8 cellular contexts compared by ENCODE assay signal in genomic region chr17:18038149-18038850, GRCh38. TPM values are rescaled to one million over a fixed set of nuclear protein-coding genes. Genes with fewer than 3 reads are reported as not detected.
DNase-seq lines count a peak whose midpoint lies in the region; ATAC-seq, FAIRE-seq and TF ChIP-seq lines count a peak whose summit lies in the region.

No MANE protein-coding gene starts in this region.

- peak overlapping the region; percentile 64 for H3K9ac ChIP-seq in OCI-LY3 (ENCODE audit: low read length)
- peak overlapping the region; percentile 72 to 97 for H3K9ac ChIP-seq in K562 (ENCODE audit: insufficient read depth in 1 of 2, low read depth in 2 of 2, low read length in 2 of 2)

- no peak for TF ChIP-seq POLR2A in K562 (conservative IDR thresholded peaks at IDR 0.05)

- H3K4me1 ChIP-seq in OCI-LY3 (ENCODE audit: low read length) (peaks cover 11% of the 10 kb centered on the region), K562 (replicated peaks in 1 of 2; ENCODE audit: control insufficient read depth in 2 of 2, insufficient read depth in 2 of 2, low read length in 2 of 2) (peaks cover 24 to 38% of the 10 kb centered on the region in 2 experiments; a peak in 4 of 5 replicates), lower lobe of right lung (peaks cover 38% of the 10 kb centered on the region), thoracic aorta (ENCODE audit: control insufficient read depth in 1 of 2, low read depth in 2 of 2) (peaks cover 21 to 39% of the 10 kb centered on the region in 2 donors)

- DNase-seq in GM19239 (ENCODE audit: insufficient read length, low spot score) (no peak), K562 (ENCODE audit: extremely low read depth in 1 of 4, low spot score in 3 of 4) (peak in 1 of 4 experiments; percentile 16), lower lobe of right lung (no peak), thoracic aorta (ENCODE audit: low spot score) (no peak), posterior vena cava (ENCODE audit: low spot score) (no peak)

- no peak for ATAC-seq in K562
- no peak for ATAC-seq in lower lobe of right lung
- no peak for ATAC-seq in thoracic aorta (ENCODE audit: insufficient number of reproducible peaks, low FRiP score, low read depth)
- no peak for ATAC-seq in GM21825 (IDR thresholded peaks at IDR 0.05; ENCODE audit: unreplicated experiment)
- ATAC-seq in GM21786 (IDR thresholded peaks at IDR 0.05; ENCODE audit: unreplicated experiment), result no peak

- no peaks in the 10 kb centered on the region for H4K20me1 ChIP-seq in OCI-LY3 (ENCODE audit: insufficient read depth, low read length)
- H4K20me1 ChIP-seq in K562 (replicated peaks; ENCODE audit: control insufficient read depth, insufficient read depth, low read length), result no peaks in the 10 kb centered on the region; the same call in 1 of the 2 replicates

- H3K4me2 ChIP-seq in OCI-LY3 (ENCODE audit: low read length) (peak overlapping the region; percentile 79), K562 (ENCODE audit: insufficient read depth, low read length) (peak overlapping the region; percentile 89)

- H3K9me3 ChIP-seq in OCI-LY3 (ENCODE audit: insufficient read depth, low read length), result no peaks in the 10 kb centered on the region
- no peaks in the 10 kb centered on the region for H3K9me3 ChIP-seq in K562 (replicated peaks; ENCODE audit: control insufficient read depth, insufficient read depth, low read depth, low read length)
- H3K9me3 ChIP-seq in lower lobe of right lung, result no peaks in the 10 kb centered on the region
- no peaks in the 10 kb centered on the region for H3K9me3 ChIP-seq in thoracic aorta

- POLR2A ChIA-PET in K562 (lab: Yijun Ruan, JAX), result interaction anchor here (1.0 kb wide), 1 partner anchor 223 kb away, joined by 3 read pairs; no protein-coding TSS in a partner anchor

- BruUV-seq in K562 (replicated peaks; lab: Mats Ljungman, UMichigan), result TSS peak; percentile 62

- peak; percentile 28 for FAIRE-seq in GM19239 (lab: Jason Lieb, UNC)
- FAIRE-seq in K562 (lab: Jason Lieb, UNC), result no peak

- H3K27ac ChIP-seq in OCI-LY3 (ENCODE audit: low read length) (peak overlapping the region; percentile 23), K562 (ENCODE audit: extremely low read depth, low read depth, low read length) (peak overlapping the region; percentile 67), lower lobe of right lung (peak overlapping the region; percentile 82), thoracic aorta (peak overlapping the region; percentile 39 to 49)

- H3K36me3 ChIP-seq in OCI-LY3 (replicated peaks; ENCODE audit: low read depth, low read length) (no peaks in the 10 kb centered on the region), K562 (ENCODE audit: control insufficient read depth, insufficient read depth, low read length) (no peaks in the 10 kb centered on the region), lower lobe of right lung (no peaks in the 10 kb centered on the region), thoracic aorta (no peaks in the 10 kb centered on the region)

- intact Hi-C loops in K562 (cut with micrococcal nuclease), result loop anchor here (5.0 kb wide), 1 partner anchor 356 kb away; the partner anchor contains the start of gene RAI1
- intact Hi-C loops in lower lobe of right lung (cut with DNase I), result loop anchor here (10.0 kb wide), 1 partner anchor 353 kb away; the partner anchor contains the start of gene RAI1
- intact Hi-C loops in posterior vena cava (cut with DNase I), result loop anchor here (5.0 to 10.0 kb wide), 4 partner anchors 143 to 361 kb away; partner anchors contain the start of gene RAI1 (in 1 of the 2)

- no peaks in the 10 kb centered on the region for H3K27me3 ChIP-seq in OCI-LY3 (ENCODE audit: low read depth, low read length)
- no peaks in the 10 kb centered on the region for H3K27me3 ChIP-seq in K562 (ENCODE audit: control insufficient read depth in 2 of 2, insufficient read depth in 2 of 2, low read length in 2 of 2)
- no peaks in the 10 kb centered on the region for H3K27me3 ChIP-seq in lower lobe of right lung (ENCODE audit: low read depth)
- H3K27me3 ChIP-seq in thoracic aorta (replicated peaks; ENCODE audit: insufficient read depth), result no peaks in the 10 kb centered on the region

- H3K4me3 ChIP-seq in OCI-LY3 (ENCODE audit: low read length) (peak overlapping the region; percentile 92), K562 (peak overlapping the region; percentile 72), lower lobe of right lung (peak overlapping the region; percentile 81), thoracic aorta (peak overlapping the region; percentile 97)

- TF ChIP-seq RAD21 in K562 (CRISPR knock-in tag; conservative IDR thresholded peaks at IDR 0.05 in 1 of 2, IDR thresholded peaks at IDR 0.05 in 1 of 2), result no peak

- TF ChIP-seq EP300 in K562 (IDR thresholded peaks at IDR 0.05; ENCODE audit: low read length), result no peak

- under 1% methylated on average over 9 of the region's 13 CpGs for WGBS in K562 (ENCODE audit: insufficient coverage, low coverage, missing lambda C conversion rate)

- H2AFZ ChIP-seq in OCI-LY3 (ENCODE audit: low read depth, low read length) (no peak overlapping the region), K562 (ENCODE audit: low read depth, low read length) (peak overlapping the region; percentile 90)

- no peaks in the 10 kb centered on the region for H3K9me1 ChIP-seq in K562 (ENCODE audit: control insufficient read depth, insufficient read depth, low read length)

- CTCF ChIA-PET in K562 (lab: Yijun Ruan, JAX; ENCODE audit: low intra/inter-chr PET ratio), result no interaction called here

- TF ChIP-seq CTCF in OCI-LY3 (IDR thresholded peaks at IDR 0.05; ENCODE audit: low read depth, low read length) (no peak), K562 (IDR thresholded peaks at IDR 0.05 in 2 of 3, conservative IDR thresholded peaks at IDR 0.05 in 1 of 3; ENCODE audit: insufficient read depth in 2 of 3, low read depth in 1 of 3, low read length in 3 of 3) (no peak), lower lobe of right lung (IDR thresholded peaks at IDR 0.05) (no peak), thoracic aorta (IDR thresholded peaks at IDR 0.05) (no peak)

- in situ Hi-C loops in K562 (cut with MboI), result no loop called here

- H3K79me2 ChIP-seq in OCI-LY3 (ENCODE audit: low read length) (peaks cover 28% of the 10 kb centered on the region), K562 (ENCODE audit: control insufficient read depth, insufficient read depth, low read length) (peaks cover 57% of the 10 kb centered on the region)

RNA-seq across cellular contexts. Expression of gene ATPAF2, which starts 0.7 kb away (rescaled TPM):
- total RNA-seq in K562 (2011; cell fraction: chromatin; rRNA removed; ENCODE audit: low replicate concordance), result 34.0 and 74.5 TPM in 2 replicates
- total RNA-seq in K562 (2011; cell fraction: nucleolus; rRNA removed), result 53.3 and 57.9 TPM in 2 replicates
- total RNA-seq in K562 (2011; cell fraction: nucleoplasm; rRNA removed), result 40.1 and 41.6 TPM in 2 replicates
- total RNA-seq in K562 (2014; rRNA removed), result 11.3 and 19.6 TPM in 2 replicates
- total RNA-seq in K562 (2014; rRNA removed; fragmentation: Illumina TruSeq; extraction: Trizol), result 9.4 and 11.4 TPM in 2 replicates
- total RNA-seq in K562 (2015; rRNA removed; fragmentation: Illumina TruSeq; extraction: Trizol), result 11.3 and 12.4 TPM in 2 replicates
- 19.2 and 22.5 TPM in 2 replicates for total RNA-seq in K562 (2021)
- 10.5 and 12.2 TPM in 2 replicates for polyA plus RNA-seq in K562 (2011; rRNA removed)
- polyA plus RNA-seq in K562 (2011; cell fraction: cytosol; rRNA removed), result 8.8 and 13.7 TPM in 2 replicates
- 37.0 and 44.6 TPM in 2 replicates for polyA plus RNA-seq in K562 (2011; cell fraction: nucleus; rRNA removed)
- polyA plus RNA-seq in K562 (2012), result 12.7 and 14.7 TPM in 2 replicates
- polyA plus RNA-seq in K562 (2014; fragmentation: Illumina TruSeq; extraction: Trizol), result 15.0 and 17.4 TPM in 2 replicates
- 1 to 10 TPM; 2.1 to 6.4 TPM for polyA plus RNA-seq in K562 (2014; fragmentation: Nextera tagmentation; extraction: Ambion mirVana)
- 11.3 and 16.2 TPM in 2 replicates for polyA plus RNA-seq in K562 (2014; rRNA removed)
- 10.4 and 17.1 TPM in 2 replicates for polyA minus RNA-seq in K562 (2011; rRNA and poly(A)+ RNA removed)
- polyA minus RNA-seq in K562 (2011; cell fraction: cytosol; rRNA and poly(A)+ RNA removed), result 6.6 and 9.9 TPM in 2 replicates
- polyA minus RNA-seq in K562 (2011; cell fraction: nucleus; rRNA and poly(A)+ RNA removed), result 10.0 and 10.9 TPM in 2 replicates
- total RNA-seq in lower lobe of right lung, result 22.9 TPM
- 10 to 100 TPM; 11.8 to 19.0 TPM for total RNA-seq in thoracic aorta
- total RNA-seq in posterior vena cava, result 10 to 100 TPM; 12.1 to 18.3 TPM

RNA-seq across cellular contexts. Expression of gene GID4, which starts 0.9 kb away (rescaled TPM):
- total RNA-seq in K562 (2011; cell fraction: chromatin; rRNA removed; ENCODE audit: low replicate concordance), result 6.8 and 7.2 TPM in 2 replicates
- total RNA-seq in K562 (2011; cell fraction: nucleolus; rRNA removed), result 5.8 and 6.8 TPM in 2 replicates
- total RNA-seq in K562 (2011; cell fraction: nucleoplasm; rRNA removed), result 9.2 and 13.9 TPM in 2 replicates
- 2.8 and 2.9 TPM in 2 replicates for total RNA-seq in K562 (2014; rRNA removed)
- total RNA-seq in K562 (2014; rRNA removed; fragmentation: Illumina TruSeq; extraction: Trizol), result 3.7 and 4.1 TPM in 2 replicates
- total RNA-seq in K562 (2015; rRNA removed; fragmentation: Illumina TruSeq; extraction: Trizol), result 3.3 TPM in 2 replicates
- 4.8 and 6.4 TPM in 2 replicates for total RNA-seq in K562 (2021)
- 5.9 and 6.6 TPM in 2 replicates for polyA plus RNA-seq in K562 (2011; rRNA removed)
- polyA plus RNA-seq in K562 (2011; cell fraction: cytosol; rRNA removed), result 3.1 and 5.5 TPM in 2 replicates
- polyA plus RNA-seq in K562 (2011; cell fraction: nucleus; rRNA removed), result 5.2 and 6.2 TPM in 2 replicates
- 5.2 and 6.2 TPM in 2 replicates for polyA plus RNA-seq in K562 (2012)
- 5.9 TPM in 2 replicates for polyA plus RNA-seq in K562 (2014; fragmentation: Illumina TruSeq; extraction: Trizol)
- 1 to 10 TPM; 1.2 to 1.3 TPM for polyA plus RNA-seq in K562 (2014; fragmentation: Nextera tagmentation; extraction: Ambion mirVana)
- 3.3 and 4.2 TPM in 2 replicates for polyA plus RNA-seq in K562 (2014; rRNA removed)
- polyA minus RNA-seq in K562 (2011; rRNA and poly(A)+ RNA removed), result 7.7 and 11.4 TPM in 2 replicates
- polyA minus RNA-seq in K562 (2011; cell fraction: cytosol; rRNA and poly(A)+ RNA removed), result 4.1 and 5.4 TPM in 2 replicates
- polyA minus RNA-seq in K562 (2011; cell fraction: nucleus; rRNA and poly(A)+ RNA removed), result 2.7 TPM in 2 replicates
- 11.9 TPM for total RNA-seq in lower lobe of right lung
- 10 to 100 TPM; 13.5 to 16.4 TPM for total RNA-seq in thoracic aorta
- total RNA-seq in posterior vena cava, result 10 to 100 TPM; 12.6 to 21.4 TPM

RNA-seq across cellular contexts. Expression of gene DRG2, which starts 49.4 kb away (rescaled TPM):
- total RNA-seq in K562 (2011; cell fraction: chromatin; rRNA removed; ENCODE audit: low replicate concordance), result 53.7 and 130 TPM in 2 replicates
- total RNA-seq in K562 (2011; cell fraction: nucleolus; rRNA removed), result 88.3 and 90.6 TPM in 2 replicates
- 71.2 and 72.4 TPM in 2 replicates for total RNA-seq in K562 (2011; cell fraction: nucleoplasm; rRNA removed)
- 30.5 and 43.1 TPM in 2 replicates for total RNA-seq in K562 (2014; rRNA removed)
- total RNA-seq in K562 (2014; rRNA removed; fragmentation: Illumina TruSeq; extraction: Trizol), result 18.0 and 19.3 TPM in 2 replicates
- 29.1 and 30.2 TPM in 2 replicates for total RNA-seq in K562 (2015; rRNA removed; fragmentation: Illumina TruSeq; extraction: Trizol)
- 36.7 and 37.9 TPM in 2 replicates for total RNA-seq in K562 (2021)
- 19.0 and 25.2 TPM in 2 replicates for polyA plus RNA-seq in K562 (2011; rRNA removed)
- 21.7 and 32.1 TPM in 2 replicates for polyA plus RNA-seq in K562 (2011; cell fraction: cytosol; rRNA removed)
- polyA plus RNA-seq in K562 (2011; cell fraction: nucleus; rRNA removed), result 65.6 and 92.4 TPM in 2 replicates
- polyA plus RNA-seq in K562 (2012), result 24.0 and 30.6 TPM in 2 replicates
- polyA plus RNA-seq in K562 (2014; fragmentation: Illumina TruSeq; extraction: Trizol), result 29.7 and 34.7 TPM in 2 replicates
- polyA plus RNA-seq in K562 (2014; fragmentation: Nextera tagmentation; extraction: Ambion mirVana), result 10 to 100 TPM in 1 of 2 experiments, 1 to 10 TPM in 1; 6.6 to 16.4 TPM
- polyA plus RNA-seq in K562 (2014; rRNA removed), result 26.1 and 27.5 TPM in 2 replicates
- polyA minus RNA-seq in K562 (2011; rRNA and poly(A)+ RNA removed), result 21.8 and 30.6 TPM in 2 replicates
- polyA minus RNA-seq in K562 (2011; cell fraction: cytosol; rRNA and poly(A)+ RNA removed), result 21.8 and 23.7 TPM in 2 replicates
- 34.2 and 38.4 TPM in 2 replicates for polyA minus RNA-seq in K562 (2011; cell fraction: nucleus; rRNA and poly(A)+ RNA removed)
- total RNA-seq in lower lobe of right lung, result 29.2 TPM
- 10 to 100 TPM; 42.3 to 55.6 TPM for total RNA-seq in thoracic aorta
- 10 to 100 TPM; 25.5 to 26.1 TPM for total RNA-seq in posterior vena cava

Comparison
In these comparisons a context has a peak if more than half of its experiments do, and no peak if none do; other contexts are left out.
1. H3K27ac ChIP-seq: peak in every context shown above with its lines; median percentile 82 in lower lobe of right lung; 67 in K562; 44 in thoracic aorta; 23 in OCI-LY3.